2 cellular contexts compared by ENCODE assay signal in genomic region chr20:23159923-23160445, GRCh38.
TF ChIP-seq lines count a peak whose summit lies in the region.

No MANE protein-coding gene starts in this region.

TF ChIP-seq in GM23338, 12 proteins besides CTCF, POLR2A, EP300 and RAD21 (continued from another document):
- TF ChIP-seq JUNB (IDR thresholded peaks at IDR 0.05; ENCODE audit: unreplicated experiment) (no peak), EZH2phosphoT487 (IDR thresholded peaks at IDR 0.05; ENCODE audit: unreplicated experiment) (no peak), ZNF462 (CRISPR knock-in tag; IDR thresholded peaks at IDR 0.05) (no peak), ETS1 (IDR thresholded peaks at IDR 0.05) (no peak), NANOG (IDR thresholded peaks at IDR 0.05; ENCODE audit: borderline replicate concordance) (no peak), ZNF114 (CRISPR knock-in tag; IDR thresholded peaks at IDR 0.05) (no peak), STAT1 (IDR thresholded peaks at IDR 0.05; ENCODE audit: unreplicated experiment) (no peak), POLR2AphosphoS5 (IDR thresholded peaks at IDR 0.05; ENCODE audit: low read depth) (no peak), EZH2 (IDR thresholded peaks at IDR 0.05; ENCODE audit: low read depth, unreplicated experiment) (no peak), ZNF331 (CRISPR knock-in tag; IDR thresholded peaks at IDR 0.05; ENCODE audit: low read depth) (no peak)
- TF ChIP-seq, protein P1, sequence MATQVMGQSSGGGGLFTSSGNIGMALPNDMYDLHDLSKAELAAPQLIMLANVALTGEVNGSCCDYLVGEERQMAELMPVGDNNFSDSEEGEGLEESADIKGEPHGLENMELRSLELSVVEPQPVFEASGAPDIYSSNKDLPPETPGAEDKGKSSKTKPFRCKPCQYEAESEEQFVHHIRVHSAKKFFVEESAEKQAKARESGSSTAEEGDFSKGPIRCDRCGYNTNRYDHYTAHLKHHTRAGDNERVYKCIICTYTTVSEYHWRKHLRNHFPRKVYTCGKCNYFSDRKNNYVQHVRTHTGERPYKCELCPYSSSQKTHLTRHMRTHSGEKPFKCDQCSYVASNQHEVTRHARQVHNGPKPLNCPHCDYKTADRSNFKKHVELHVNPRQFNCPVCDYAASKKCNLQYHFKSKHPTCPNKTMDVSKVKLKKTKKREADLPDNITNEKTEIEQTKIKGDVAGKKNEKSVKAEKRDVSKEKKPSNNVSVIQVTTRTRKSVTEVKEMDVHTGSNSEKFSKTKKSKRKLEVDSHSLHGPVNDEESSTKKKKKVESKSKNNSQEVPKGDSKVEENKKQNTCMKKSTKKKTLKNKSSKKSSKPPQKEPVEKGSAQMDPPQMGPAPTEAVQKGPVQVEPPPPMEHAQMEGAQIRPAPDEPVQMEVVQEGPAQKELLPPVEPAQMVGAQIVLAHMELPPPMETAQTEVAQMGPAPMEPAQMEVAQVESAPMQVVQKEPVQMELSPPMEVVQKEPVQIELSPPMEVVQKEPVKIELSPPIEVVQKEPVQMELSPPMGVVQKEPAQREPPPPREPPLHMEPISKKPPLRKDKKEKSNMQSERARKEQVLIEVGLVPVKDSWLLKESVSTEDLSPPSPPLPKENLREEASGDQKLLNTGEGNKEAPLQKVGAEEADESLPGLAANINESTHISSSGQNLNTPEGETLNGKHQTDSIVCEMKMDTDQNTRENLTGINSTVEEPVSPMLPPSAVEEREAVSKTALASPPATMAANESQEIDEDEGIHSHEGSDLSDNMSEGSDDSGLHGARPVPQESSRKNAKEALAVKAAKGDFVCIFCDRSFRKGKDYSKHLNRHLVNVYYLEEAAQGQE (IDR thresholded peaks at IDR 0.05; ENCODE audit: unreplicated experiment) = no peak

TF ChIP-seq in GM12878, 131 proteins besides CTCF, POLR2A, EP300 and RAD21:
- TF ChIP-seq, protein P2, sequence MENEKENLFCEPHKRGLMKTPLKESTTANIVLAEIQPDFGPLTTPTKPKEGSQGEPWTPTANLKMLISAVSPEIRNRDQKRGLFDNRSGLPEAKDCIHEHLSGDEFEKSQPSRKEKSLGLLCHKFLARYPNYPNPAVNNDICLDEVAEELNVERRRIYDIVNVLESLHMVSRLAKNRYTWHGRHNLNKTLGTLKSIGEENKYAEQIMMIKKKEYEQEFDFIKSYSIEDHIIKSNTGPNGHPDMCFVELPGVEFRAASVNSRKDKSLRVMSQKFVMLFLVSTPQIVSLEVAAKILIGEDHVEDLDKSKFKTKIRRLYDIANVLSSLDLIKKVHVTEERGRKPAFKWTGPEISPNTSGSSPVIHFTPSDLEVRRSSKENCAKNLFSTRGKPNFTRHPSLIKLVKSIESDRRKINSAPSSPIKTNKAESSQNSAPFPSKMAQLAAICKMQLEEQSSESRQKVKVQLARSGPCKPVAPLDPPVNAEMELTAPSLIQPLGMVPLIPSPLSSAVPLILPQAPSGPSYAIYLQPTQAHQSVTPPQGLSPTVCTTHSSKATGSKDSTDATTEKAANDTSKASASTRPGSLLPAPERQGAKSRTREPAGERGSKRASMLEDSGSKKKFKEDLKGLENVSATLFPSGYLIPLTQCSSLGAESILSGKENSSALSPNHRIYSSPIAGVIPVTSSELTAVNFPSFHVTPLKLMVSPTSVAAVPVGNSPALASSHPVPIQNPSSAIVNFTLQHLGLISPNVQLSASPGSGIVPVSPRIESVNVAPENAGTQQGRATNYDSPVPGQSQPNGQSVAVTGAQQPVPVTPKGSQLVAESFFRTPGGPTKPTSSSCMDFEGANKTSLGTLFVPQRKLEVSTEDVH (IDR thresholded peaks at IDR 0.05; ENCODE audit: low read depth, partially characterized antibody) = no peak
- TF ChIP-seq RUNX3 (IDR thresholded peaks at IDR 0.05; ENCODE audit: low read length) = peak; percentile 37; the same call in 1 of the 2 replicates
